25 cellular contexts compared by ENCODE assay signal in the genomic region with DNA sequence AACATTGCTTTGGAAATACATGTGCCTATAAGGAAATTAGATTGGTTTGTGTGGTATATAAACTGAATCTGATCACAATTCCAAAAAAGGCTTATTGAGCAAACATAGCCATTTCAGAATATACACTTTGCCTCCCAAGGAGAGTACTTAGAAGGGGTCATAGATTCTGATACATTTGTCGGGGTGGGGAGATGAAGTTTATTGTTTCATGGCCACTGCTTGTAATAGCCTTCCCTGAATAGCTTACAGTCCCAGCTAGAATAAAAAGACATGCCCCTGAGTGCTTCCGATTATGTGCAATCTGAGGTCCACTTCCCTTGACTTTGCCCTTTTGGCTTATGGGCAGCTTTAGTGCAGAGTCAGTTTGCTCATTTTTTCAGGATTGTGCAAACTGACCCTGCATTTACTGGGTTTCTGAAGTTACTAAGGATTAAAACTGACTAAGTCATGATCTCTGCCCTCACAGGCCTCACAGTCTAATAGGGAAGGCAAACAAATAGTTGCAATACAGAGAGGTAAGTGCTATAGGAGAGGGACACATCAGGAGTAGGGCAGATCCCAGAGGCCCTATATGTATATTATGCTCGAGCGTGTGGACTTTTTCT.
DNase-seq lines count a peak whose midpoint lies in the region; ATAC-seq and TF ChIP-seq lines count a peak whose summit lies in the region.
"Had no signal": no experiment of that assay in that cellular context is flagged by ENCODE, and none has a peak within 500 bp of the region (broad histone marks: within the 10 kb centered on the region; RNA-seq: fewer than 3 reads in every experiment).

No MANE protein-coding gene starts in this region.

- H3K79me2 ChIP-seq in GM23248 (ENCODE audit: insufficient read depth), result no peaks in the 10 kb centered on the region

- 88% methylated on average over 4 of the region's 4 CpGs for WGBS in GM23248 (ENCODE audit: low coverage in 1 of 2, low lambda C conversion rate in 2 of 2, missing lambda C conversion rate in 2 of 2), 2 experiments

- H3K9ac ChIP-seq in GM23248, result no peak overlapping the region

- peaks cover 46% of the 10 kb centered on the region for H3F3A ChIP-seq in GM23248 (ENCODE audit: insufficient read depth)

- H2AFZ ChIP-seq in GM23248, result no peak overlapping the region

- H3K4me1 ChIP-seq in GM23248 (ENCODE audit: insufficient read depth) (peaks cover 51% of the 10 kb centered on the region), left lung (peaks cover 0 to 15% of the 10 kb centered on the region in 2 donors)

- H4K20me1 ChIP-seq in GM23248 (ENCODE audit: insufficient read depth), result no peaks in the 10 kb centered on the region

- peak overlapping the region; percentile 35 for H3K27ac ChIP-seq in GM23248
- no peak overlapping the region for H3K27ac ChIP-seq in left lung
- H3K27ac ChIP-seq: cardiac muscle cell, pancreas, RWPE1, sigmoid colon, stomach, upper lobe of left lung had no signal

- no peak for TF ChIP-seq CTCF in left lung (IDR thresholded peaks at IDR 0.05)

- H3K4me2 ChIP-seq in GM23248 (ENCODE audit: unreplicated experiment), result no peak overlapping the region

- in situ Hi-C loops in GM23248 (cut with MboI), result no loop called here

- ATAC-seq in left lobe of liver, result peak; percentile 82
- ATAC-seq in sciatic nerve, result peak; percentile 27
- ATAC-seq in left lung, result no peak
- no peak for ATAC-seq in activated CD4-positive, CD25-positive, alpha-beta regulatory T cell treated with anti-CD3 and anti-CD28 coated beads, Interleukin-2, amount 50 U/mL, for 24 hours
- ATAC-seq: left cardiac atrium; naive thymus-derived CD4-positive, alpha-beta T cell; pancreas had no signal

- H3K9me3 ChIP-seq in GM23248 (ENCODE audit: low read depth), result no peaks in the 10 kb centered on the region
- H3K9me3 ChIP-seq in left lung, result no peaks in the 10 kb centered on the region
- H3K9me3 ChIP-seq: HAP-1, pancreas, sigmoid colon, stomach, upper lobe of left lung had no signal

- H3K36me3 ChIP-seq in GM23248 (ENCODE audit: low read depth) (no peaks in the 10 kb centered on the region), left lung (no peaks in the 10 kb centered on the region)
- H3K36me3 ChIP-seq: cardiac muscle cell, HAP-1, pancreas, sigmoid colon, stomach, upper lobe of left lung had no signal

- no peaks in the 10 kb centered on the region for H3K27me3 ChIP-seq in GM23248 (replicated peaks; ENCODE audit: insufficient read depth)
- peaks cover 0 to 30% of the 10 kb centered on the region in 2 donors for H3K27me3 ChIP-seq in left lung
- H3K27me3 ChIP-seq: cardiac muscle cell, sigmoid colon, stomach had no signal

- H3K4me3 ChIP-seq in GM23248 (no peak overlapping the region), left lung (no peak overlapping the region)
- H3K4me3 ChIP-seq: cardiac muscle cell, HAP-1, pancreas, sigmoid colon, stomach, upper lobe of left lung had no signal

- no peaks in the 10 kb centered on the region for H3K9me2 ChIP-seq in GM23248 (ENCODE audit: insufficient read depth)

- intact Hi-C loops in sciatic nerve (cut with DNase I) (no loop called here), left lung (cut with DNase I) (no loop called here)

- DNase-seq in GM23248 (peak; percentile 26), amniotic epithelial cell (ENCODE audit: low read depth) (peak; percentile 48), left lobe of liver (ENCODE audit: low spot score) (peak; percentile 80), sciatic nerve (ENCODE audit: low spot score) (no peak), left lung (no peak), hippocampal formation (lab: John Stamatoyannopoulos, UW) (no peak), NCI-H2171 (lab: John Stamatoyannopoulos, UW) (no peak)
- DNase-seq: activated CD4-positive, alpha-beta T cell treated with anti-CD3 and anti-CD28 coated beads for 4 hours; activated naive CD4-positive, alpha-beta T cell treated with Interleukin-2 at 50 U/mL for 16 hours; activated T-cell treated with anti-CD3 and anti-CD28 coated beads, Interleukin-2, amount 50 U/mL, for 24 hours; DMS53; left cardiac atrium; naive thymus-derived CD4-positive, alpha-beta T cell; NCI-H1105; NCI-H2029 treated with DMSO at 0.1 percent for 48 hours; NCI-H226; NCI-H748 treated with DMSO at 0.1 percent for 48 hours; pancreas; sigmoid colon; stomach; upper lobe of left lung had no signal

Comparison
In these comparisons a context has a peak if more than half of its experiments do, and no peak if none do; other contexts are left out.
1. DNase-seq: peak in GM23248 (single experiment), amniotic epithelial cell (single experiment) and left lobe of liver (single experiment); none in sciatic nerve (single experiment), left lung (0 of 2), hippocampal formation (0 of 2) and NCI-H2171 (single experiment).
2. ATAC-seq: peak in left lobe of liver (single experiment) and sciatic nerve (single experiment); none in left lung (single experiment) and activated CD4-positive, CD25-positive, alpha-beta regulatory T cell treated with anti-CD3 and anti-CD28 coated beads, Interleukin-2, amount 50 U/mL, for 24 hours (0 of 2).